Comparison of ENCODE assay signal across 21 cellular contexts in genomic region chr4:76280488-76281441, GRCh38. TPM values are rescaled to one million over a fixed set of nuclear protein-coding genes. Genes with fewer than 3 reads are reported as not detected.
DNase-seq lines count a peak whose midpoint lies in the region; ATAC-seq, FAIRE-seq and TF ChIP-seq lines count a peak whose summit lies in the region.
"Had no signal": no experiment of that assay in that cellular context is flagged by ENCODE, and none has a peak within 500 bp of the region (broad histone marks: within the 10 kb centered on the region; RNA-seq: fewer than 3 reads in every experiment).

No MANE protein-coding gene starts in this region.

- H3K9ac ChIP-seq in subcutaneous abdominal adipose tissue (ENCODE audit: low read length in 5 of 5), result no peak overlapping the region
- H3K9ac ChIP-seq: GM23248 had no signal

- H3K4me3 ChIP-seq in ectodermal cell (ENCODE audit: insufficient read depth, low read depth, low read length) (no peak overlapping the region), pancreas (no peak overlapping the region), subcutaneous abdominal adipose tissue (ENCODE audit: low read depth in 1 of 5, low read length in 5 of 5) (no peak overlapping the region), left lung (no peak overlapping the region)
- H3K4me3 ChIP-seq: GM23248 had no signal

- no peak for DNase-seq in Right ventricle myocardium superior
- no peak for DNase-seq in cardiac septum (ENCODE audit: low spot score)
- no peak for DNase-seq in pancreas
- no peak for DNase-seq in OCI-M2 (lab: John Stamatoyannopoulos, UW; ENCODE audit: unreplicated experiment)
- DNase-seq in NCI-H526 (lab: John Stamatoyannopoulos, UW), result no peak
- no peak for DNase-seq in left lung
- DNase-seq: 8988T; CD4-positive, alpha-beta memory T cell; DMS153; GF-D8; GM23248; KG1; NCI-H1417; NCI-H187; NCI-H2107; NCI-H510A; NCI-H774; OCI-M1; SHP77 treated with DMSO at 0.1 percent for 48 hours had no signal

- TF ChIP-seq CTCF in pancreas (IDR thresholded peaks at IDR 0.05), result no peak
- no peak for TF ChIP-seq CTCF in left lung (IDR thresholded peaks at IDR 0.05)

- ATAC-seq in Right ventricle myocardium superior (ENCODE audit: poor library complexity) (peak; percentile 37), pancreas (peak in 3 of 4 donors; percentile 46 to 68 (median 59)), left lung (no peak)

- H3K27me3 ChIP-seq in ectodermal cell (ENCODE audit: control insufficient read depth, insufficient read depth, low read length, poor library complexity, severe bottlenecking) (no peaks in the 10 kb centered on the region), pancreas (no peaks in the 10 kb centered on the region), subcutaneous abdominal adipose tissue (ENCODE audit: control insufficient read depth in 5 of 5, insufficient read depth in 4 of 5, low read length in 5 of 5) (no peaks in the 10 kb centered on the region), left lung (no peaks in the 10 kb centered on the region)

- H3K27ac ChIP-seq in ectodermal cell (ENCODE audit: insufficient read depth, low read depth, low read length, poor library complexity, severe bottlenecking) (peak overlapping the region; percentile 27), pancreas (peak overlapping the region in 1 of 4 donors; percentile 7), subcutaneous abdominal adipose tissue (ENCODE audit: low read depth, low read length) (peak overlapping the region; percentile 66), left lung (no peak overlapping the region)
- H3K27ac ChIP-seq: GM23248 had no signal

- FAIRE-seq in pancreas (lab: Jason Lieb, UNC), result no peak

- WGBS in ectodermal cell, 2 experiments, result 83 to 85% methylated on average over 6 of the region's 6 CpGs
- 58 to 70% methylated on average over 6 of the region's 6 CpGs for WGBS in pancreas, 2 donors

- no peaks in the 10 kb centered on the region for H3K9me3 ChIP-seq in ectodermal cell (ENCODE audit: control insufficient read depth, low read length)
- no peaks in the 10 kb centered on the region for H3K9me3 ChIP-seq in pancreas
- no peaks in the 10 kb centered on the region for H3K9me3 ChIP-seq in subcutaneous abdominal adipose tissue (ENCODE audit: control insufficient read depth in 5 of 5, low read length in 5 of 5)
- peaks cover 0 to under 1% of the 10 kb centered on the region in 2 donors for H3K9me3 ChIP-seq in left lung

- H3K36me3 ChIP-seq in ectodermal cell (ENCODE audit: control insufficient read depth, insufficient read depth, low read length) (no peaks in the 10 kb centered on the region), pancreas (no peaks in the 10 kb centered on the region), subcutaneous abdominal adipose tissue (ENCODE audit: control insufficient read depth in 5 of 5, insufficient read depth in 5 of 5, low read length in 5 of 5) (no peaks in the 10 kb centered on the region), left lung (no peaks in the 10 kb centered on the region)

- peaks cover 3% of the 10 kb centered on the region for H3K4me1 ChIP-seq in ectodermal cell (ENCODE audit: control insufficient read depth, insufficient read depth, low read length)
- peaks cover 4 to 23% (median 4%) of the 10 kb centered on the region in 3 donors for H3K4me1 ChIP-seq in pancreas
- peaks cover 5 to 40% (median 20%) of the 10 kb centered on the region in 5 donors for H3K4me1 ChIP-seq in subcutaneous abdominal adipose tissue (ENCODE audit: control insufficient read depth in 5 of 5, insufficient read depth in 5 of 5, low read length in 5 of 5)
- H3K4me1 ChIP-seq in left lung, result peaks cover 0 to 11% of the 10 kb centered on the region in 2 donors

- intact Hi-C loops in Right ventricle myocardium superior (cut with DNase I) (no loop called here), cardiac septum (cut with DNase I) (no loop called here), pancreas (cut with DNase I) (no loop called here), left lung (cut with DNase I) (no loop called here)

RNA-seq across cellular contexts. Expression of gene STBD1, which starts 25.8 kb away (rescaled TPM):
- total RNA-seq in Right ventricle myocardium superior (27.2 TPM), cardiac septum (37.6 TPM), pancreas (1 to 10 TPM; 1.7 to 6.5 (median 2.6) TPM), left lung (1 to 10 TPM; 8.8 to 9.0 TPM)
- polyA plus RNA-seq in ectodermal cell (2013, experiment 1 of 4), result 1.9 TPM
- polyA plus RNA-seq in ectodermal cell (2013, experiment 2 of 4), result 2.1 TPM
- polyA plus RNA-seq in ectodermal cell (2013, experiment 3 of 4), result 2.4 TPM
- 2.0 TPM for polyA plus RNA-seq in ectodermal cell (2013, experiment 4 of 4)
- 1 to 10 TPM; 3.6 to 5.0 TPM for polyA plus RNA-seq in pancreas

RNA-seq across cellular contexts. Expression of gene FAM47E, which starts 29.2 kb away (rescaled TPM):
- 2.0 TPM for total RNA-seq in Right ventricle myocardium superior
- total RNA-seq in cardiac septum, result 2.9 TPM
- 3.6 TPM for polyA plus RNA-seq in ectodermal cell (2013, experiment 1 of 4)
- polyA plus RNA-seq in ectodermal cell (2013, experiment 2 of 4), result 6.2 TPM
- polyA plus RNA-seq in ectodermal cell (2013, experiment 3 of 4), result 6.3 TPM
- 10.7 TPM for polyA plus RNA-seq in ectodermal cell (2013, experiment 4 of 4)
- total RNA-seq in pancreas, result 10 to 100 TPM in 2 of 6 donors, 1 to 10 TPM in 4; 3.6 to 11.5 (median 7.3) TPM
- 10 to 100 TPM; 13.1 to 14.8 TPM for polyA plus RNA-seq in pancreas
- total RNA-seq in left lung, result 1 to 10 TPM; 3.2 TPM
- total RNA-seq: GM23248 had no signal
- polyA plus RNA-seq: GM23248 had no signal

Comparison
In these comparisons a context has a peak if more than half of its experiments do, and no peak if none do; other contexts are left out.
1. H3K27ac ChIP-seq: peak in ectodermal cell (single experiment) and subcutaneous abdominal adipose tissue (single experiment); none in left lung (0 of 2).